ENCODE assay signal across 9 cellular contexts in genomic region chr6:151482290-151482689, GRCh38. TPM values are rescaled to one million over a fixed set of nuclear protein-coding genes. Genes with fewer than 3 reads are reported as not detected.
DNase-seq lines count a peak whose midpoint lies in the region; ATAC-seq lines count a peak whose summit lies in the region.
"Had no signal": no experiment of that assay in that cellular context is flagged by ENCODE, and none has a peak within 500 bp of the region (broad histone marks: within the 10 kb centered on the region; RNA-seq: fewer than 3 reads in every experiment).

No MANE protein-coding gene starts in this region.

- H3K9me3 Mint-ChIP-seq in activated CD4-positive, alpha-beta memory T cell treated with anti-CD3 and anti-CD28 coated beads, Interleukin-2, amount 10 ng/mL, durations not matched to agents 7 days and 5 days, result no peaks in the 10 kb centered on the region

- POLR2A ChIA-PET in activated CD4-positive, alpha-beta memory T cell treated with anti-CD3 and anti-CD28 coated beads, Interleukin-2, amount 10 ng/mL, durations not matched to agents 7 days and 5 days (lab: Charles Lee), result interaction anchor here (1.2 to 1.5 kb wide), 3 partner anchors 10 to 31 kb away, joined by 3 to 11 read pairs (median 5); partner anchors contain the start of gene RMND1

- H3K27ac Mint-ChIP-seq in activated CD4-positive, alpha-beta memory T cell treated with anti-CD3 and anti-CD28 coated beads, Interleukin-2, amount 10 ng/mL, durations not matched to agents 7 days and 5 days, result peak overlapping the region; percentile 92

- DNase-seq in AG08396 (ENCODE audit: low spot score) (peak; percentile 25), iris pigment epithelial cell (ENCODE audit: low read depth) (peak; percentile 76), KG1 (lab: John Stamatoyannopoulos, UW) (no peak), NCI-H2029 (lab: John Stamatoyannopoulos, UW) (no peak), DMS53 treated with DMSO at 0.1 percent for 48 hours (lab: John Stamatoyannopoulos, UW; ENCODE audit: unreplicated experiment) (no peak)
- no peak for DNase-seq in activated CD4-positive, alpha-beta memory T cell treated with anti-CD3 and anti-CD28 coated beads, Interleukin-2, amount 10 ng/mL, durations not matched to agents 7 days and 5 days

- no peaks in the 10 kb centered on the region for H3K36me3 Mint-ChIP-seq in activated CD4-positive, alpha-beta memory T cell treated with anti-CD3 and anti-CD28 coated beads, Interleukin-2, amount 10 ng/mL, durations not matched to agents 7 days and 5 days (ENCODE audit: low read depth)

- H3K4me3 Mint-ChIP-seq in activated CD4-positive, alpha-beta memory T cell treated with anti-CD3 and anti-CD28 coated beads, Interleukin-2, amount 10 ng/mL, durations not matched to agents 7 days and 5 days, result peak overlapping the region; percentile 71

- ATAC-seq in GM19351 (IDR thresholded peaks at IDR 0.05; ENCODE audit: unreplicated experiment), result peak; percentile 64
- ATAC-seq in HG03460 (IDR thresholded peaks at IDR 0.05; ENCODE audit: unreplicated experiment), result no peak

- H3K4me1 Mint-ChIP-seq in activated CD4-positive, alpha-beta memory T cell treated with anti-CD3 and anti-CD28 coated beads, Interleukin-2, amount 10 ng/mL, durations not matched to agents 7 days and 5 days, result peaks cover 22% of the 10 kb centered on the region

- CTCF ChIA-PET in activated CD4-positive, alpha-beta memory T cell treated with anti-CD3 and anti-CD28 coated beads, Interleukin-2, amount 10 ng/mL, durations not matched to agents 7 days and 5 days (lab: Charles Lee), result interaction anchor here (0.8 kb wide), 1 partner anchor 617 kb away, joined by 3 read pairs; the partner anchor contains the start of gene MTHFD1L

- H3K27me3 Mint-ChIP-seq in activated CD4-positive, alpha-beta memory T cell treated with anti-CD3 and anti-CD28 coated beads, Interleukin-2, amount 10 ng/mL, durations not matched to agents 7 days and 5 days, result no peaks in the 10 kb centered on the region

RNA-seq across cellular contexts. Expression of gene CCDC170, which starts 11.5 kb away (rescaled TPM):
- total RNA-seq in activated CD4-positive, alpha-beta memory T cell treated with anti-CD3 and anti-CD28 coated beads, Interleukin-2, amount 10 ng/mL, durations not matched to agents 7 days and 5 days, result not detected
- total RNA-seq: T-helper 2 cell treated with Interferon-gamma antibody and Interleukin-4, amounts not matched to agents 100 ng/mL and 5 ng/mL, for 36 hours had no signal

RNA-seq across cellular contexts. Expression of gene RMND1, which starts 30.4 kb away (rescaled TPM):
- 10 to 100 TPM; 18.7 to 22.6 TPM for total RNA-seq in activated CD4-positive, alpha-beta memory T cell treated with anti-CD3 and anti-CD28 coated beads, Interleukin-2, amount 10 ng/mL, durations not matched to agents 7 days and 5 days

Comparison
In these comparisons a context has a peak if more than half of its experiments do, and no peak if none do; other contexts are left out.
1. DNase-seq: peak in AG08396 (single experiment) and iris pigment epithelial cell (single experiment); none in activated CD4-positive, alpha-beta memory T cell treated with anti-CD3 and anti-CD28 coated beads, Interleukin-2, amount 10 ng/mL, durations not matched to agents 7 days and 5 days (single experiment), KG1 (single experiment), NCI-H2029 (single experiment) and DMS53 treated with DMSO at 0.1 percent for 48 hours (single experiment).